Comparison of ENCODE assay signal across 18 cellular contexts in genomic region chr5:41368158-41368557, GRCh38.
DNase-seq lines count a peak whose midpoint lies in the region; ATAC-seq, FAIRE-seq and TF ChIP-seq lines count a peak whose summit lies in the region.
"Had no signal": no experiment of that assay in that cellular context is flagged by ENCODE, and none has a peak within 500 bp of the region (broad histone marks: within the 10 kb centered on the region; RNA-seq: fewer than 3 reads in every experiment).

No MANE protein-coding gene starts in this region.

- H3K4me1 ChIP-seq in HepG2 (ENCODE audit: insufficient read depth, low read length): no peaks in the 10 kb centered on the region
- H3K4me1 ChIP-seq in right lobe of liver: no peaks in the 10 kb centered on the region
- peaks cover 42% of the 10 kb centered on the region for H3K4me1 ChIP-seq in adipocyte (ENCODE audit: control insufficient read depth, insufficient read depth, low read length)
- no peaks in the 10 kb centered on the region for H3K4me1 ChIP-seq in fibroblast of lung (ENCODE audit: control insufficient read depth, extremely low read depth, insufficient read depth, low read length)
- no peaks in the 10 kb centered on the region for H3K4me1 ChIP-seq in left lung
- H3K4me1 ChIP-seq in endodermal cell (ENCODE audit: control insufficient read depth, insufficient read depth, low read length): peaks cover 15% of the 10 kb centered on the region
- H3K4me1 ChIP-seq: HAP-1 had no signal

- H3K4me2 ChIP-seq in HepG2 (ENCODE audit: low read depth, low read length) (no peak overlapping the region), fibroblast of lung (ENCODE audit: extremely low read depth, insufficient read depth, low read length) (no peak overlapping the region)

- TF ChIP-seq EP300 in HepG2 (IDR thresholded peaks at IDR 0.05; ENCODE audit: low read depth in 2 of 2, low read length in 2 of 2) (no peak), HepG2 (CRISPR knock-in tag; IDR thresholded peaks at IDR 0.05; ENCODE audit: borderline replicate concordance) (no peak)

- no peaks in the 10 kb centered on the region for H4K20me1 ChIP-seq in HepG2 (ENCODE audit: insufficient read depth, low read length)
- H4K20me1 ChIP-seq in fibroblast of lung (ENCODE audit: control insufficient read depth, extremely low read depth, insufficient read depth, low read length): no peaks in the 10 kb centered on the region

- H3K27me3 Mint-ChIP-seq in endodermal cell (ENCODE audit: insufficient read depth): no peaks in the 10 kb centered on the region

- H3K4me1 Mint-ChIP-seq in endodermal cell: peaks cover 31% of the 10 kb centered on the region

- H3K4me3 Mint-ChIP-seq in endodermal cell: no peak overlapping the region

- DNase-seq in HepG2 (ENCODE audit: low spot score) (no peak), right lobe of liver (no peak), adipocyte (ENCODE audit: low read depth) (peak; percentile 38), fibroblast of lung (ENCODE audit: low read depth in 2 of 2) (peak; percentile 43 to 52), left lung (no peak), endodermal cell (no peak)
- DNase-seq: AML-193, Calu3, DMS79, KG1, NCI-H1092 treated with DMSO at 0.1 percent for 48 hours, NCI-H1694, NCI-H774, Right ventricle myocardium superior had no signal

- intact Hi-C loops in HepG2 (cut with micrococcal nuclease; ENCODE audit: unreplicated experiment) (no loop called here), right lobe of liver (cut with DNase I) (no loop called here), left lung (cut with DNase I) (no loop called here)

- no peaks in the 10 kb centered on the region for H3K9me3 Mint-ChIP-seq in endodermal cell

- no peak for FAIRE-seq in HepG2 (lab: Jason Lieb, UNC)

- no peak for ATAC-seq in HepG2
- no peak for ATAC-seq in right lobe of liver
- ATAC-seq in left lung: no peak
- ATAC-seq in GM21367 (IDR thresholded peaks at IDR 0.05; ENCODE audit: unreplicated experiment): no peak
- ATAC-seq in HG02763 (IDR thresholded peaks at IDR 0.05; ENCODE audit: unreplicated experiment): no peak
- ATAC-seq: Panc1 had no signal

- H3K27ac Mint-ChIP-seq in endodermal cell: no peak overlapping the region

- H3K4me3 ChIP-seq in HepG2 (replicated peaks in 1 of 3; ENCODE audit: insufficient read depth in 1 of 3, low read depth in 2 of 3, low read length in 3 of 3) (no peak overlapping the region), right lobe of liver (no peak overlapping the region), adipocyte (ENCODE audit: low read length) (no peak overlapping the region), fibroblast of lung (replicated peaks in 1 of 4; ENCODE audit: control extremely low read depth in 1 of 4, insufficient read depth in 1 of 4, low read depth in 3 of 4, low read length in 4 of 4) (no peak overlapping the region), left lung (no peak overlapping the region), endodermal cell (ENCODE audit: low read length) (no peak overlapping the region)
- H3K4me3 ChIP-seq: HAP-1 had no signal

- H3K27ac ChIP-seq in HepG2 (ENCODE audit: extremely low read length, insufficient read depth, low read length) (no peak overlapping the region), right lobe of liver (no peak overlapping the region), fibroblast of lung (ENCODE audit: insufficient read depth, low read length) (no peak overlapping the region), left lung (no peak overlapping the region), endodermal cell (ENCODE audit: low read depth, low read length) (no peak overlapping the region)

- in situ Hi-C loops in HepG2 (cut with HindIII; ENCODE audit: extremely low pct_ligation_motif_present, low pct_unique_long_range_greater_than_20kb): no loop called here

- no peak overlapping the region for H3K9ac ChIP-seq in HepG2 (ENCODE audit: insufficient read depth, low read depth, low read length)
- H3K9ac ChIP-seq in adipocyte (ENCODE audit: low read length): no peak overlapping the region
- no peak overlapping the region for H3K9ac ChIP-seq in fibroblast of lung (ENCODE audit: insufficient read depth, low read length)
- no peak overlapping the region for H3K9ac ChIP-seq in endodermal cell (ENCODE audit: extremely low read depth, low read length, poor library complexity, severe bottlenecking)

- TF ChIP-seq RAD21 in HepG2 (CRISPR knock-in tag; IDR thresholded peaks at IDR 0.05): no peak

- CTCF ChIA-PET in HepG2 (lab: Yijun Ruan, JAX; ENCODE audit: low intra/inter-chr PET ratio, low total read pairs): no interaction called here

- H3K79me2 ChIP-seq in HepG2 (ENCODE audit: insufficient read depth, low read length) (no peaks in the 10 kb centered on the region), fibroblast of lung (ENCODE audit: control insufficient read depth, insufficient read depth, low read length) (no peaks in the 10 kb centered on the region)

- H3K36me3 ChIP-seq in HepG2 (replicated peaks in 1 of 2; ENCODE audit: control insufficient read depth in 1 of 2, insufficient read depth in 2 of 2, low read length in 2 of 2) (no peaks in the 10 kb centered on the region), right lobe of liver (no peaks in the 10 kb centered on the region), adipocyte (ENCODE audit: control insufficient read depth, insufficient read depth, low read length, severe bottlenecking) (no peaks in the 10 kb centered on the region), fibroblast of lung (ENCODE audit: control insufficient read depth, insufficient read depth, low read length) (no peaks in the 10 kb centered on the region), left lung (no peaks in the 10 kb centered on the region), endodermal cell (ENCODE audit: control insufficient read depth, insufficient read depth, low read length) (no peaks in the 10 kb centered on the region)
- H3K36me3 ChIP-seq: HAP-1 had no signal

- H2AFZ ChIP-seq in HepG2 (ENCODE audit: low read length) (no peak overlapping the region), fibroblast of lung (ENCODE audit: low read length) (no peak overlapping the region)

- no peak for TF ChIP-seq CTCF in HepG2 (CRISPR knock-in tag; IDR thresholded peaks at IDR 0.05)
- TF ChIP-seq CTCF in right lobe of liver (IDR thresholded peaks at IDR 0.05): no peak
- TF ChIP-seq CTCF in fibroblast of lung (conservative IDR thresholded peaks at IDR 0.05 in 1 of 2, IDR thresholded peaks at IDR 0.05 in 1 of 2; ENCODE audit: low read depth in 1 of 2, low read length in 2 of 2): no peak
- no peak for TF ChIP-seq CTCF in left lung (IDR thresholded peaks at IDR 0.05)
- no peak for TF ChIP-seq CTCF in endodermal cell (conservative IDR thresholded peaks at IDR 0.05)

- H3K9me3 ChIP-seq in HepG2 (ENCODE audit: low read length): no peaks in the 10 kb centered on the region
- H3K9me3 ChIP-seq in right lobe of liver: no peaks in the 10 kb centered on the region
- H3K9me3 ChIP-seq in adipocyte (ENCODE audit: control insufficient read depth, low read length): no peaks in the 10 kb centered on the region
- no peaks in the 10 kb centered on the region for H3K9me3 ChIP-seq in fibroblast of lung (ENCODE audit: control insufficient read depth, insufficient read depth, low read depth, low read length)
- no peaks in the 10 kb centered on the region for H3K9me3 ChIP-seq in left lung
- no peaks in the 10 kb centered on the region for H3K9me3 ChIP-seq in endodermal cell (ENCODE audit: control insufficient read depth, low read length)
- H3K9me3 ChIP-seq: HAP-1 had no signal

- WGBS in HepG2 (ENCODE audit: low lambda C conversion rate): 81% methylated on average over 2 of the region's 2 CpGs
- WGBS in right lobe of liver (ENCODE audit: insufficient coverage, low coverage, low lambda C conversion rate, missing lambda C conversion rate): 100% methylated on average over 2 of the region's 2 CpGs
- 93% methylated on average over 2 of the region's 2 CpGs; no CpG with 5 or more reads in 1 of the 2 experiments for WGBS in endodermal cell (ENCODE audit: insufficient coverage in 1 of 2, insufficient read length in 1 of 2), 2 experiments

- peaks cover 31% of the 10 kb centered on the region for H3K36me3 Mint-ChIP-seq in endodermal cell (ENCODE audit: low read depth)

- TF ChIP-seq POLR2A in HepG2 (IDR thresholded peaks at IDR 0.05; ENCODE audit: insufficient read depth in 1 of 2, low read depth in 2 of 2, low read length in 2 of 2) (no peak), right lobe of liver (IDR thresholded peaks at IDR 0.05) (no peak)

- POLR2A ChIA-PET in HepG2 (lab: Yijun Ruan, JAX): no interaction called here

- BruUV-seq in HepG2 (replicated peaks; lab: Mats Ljungman, UMichigan): no TSS peak

- no peaks in the 10 kb centered on the region for H3K27me3 ChIP-seq in HepG2 (ENCODE audit: control insufficient read depth in 1 of 2, insufficient read depth in 2 of 2, low read length in 2 of 2)
- H3K27me3 ChIP-seq in right lobe of liver: no peaks in the 10 kb centered on the region
- no peaks in the 10 kb centered on the region for H3K27me3 ChIP-seq in adipocyte (replicated peaks; ENCODE audit: control insufficient read depth, insufficient read depth, low read length)
- H3K27me3 ChIP-seq in fibroblast of lung (ENCODE audit: control insufficient read depth, insufficient read depth, low read length): no peaks in the 10 kb centered on the region
- no peaks in the 10 kb centered on the region for H3K27me3 ChIP-seq in left lung
- no peaks in the 10 kb centered on the region for H3K27me3 ChIP-seq in endodermal cell (ENCODE audit: control insufficient read depth, insufficient read depth, low read length, poor library complexity, severe bottlenecking)

TF ChIP-seq in HepG2, 621 proteins besides CTCF, POLR2A, EP300 and RAD21:
- TF ChIP-seq LCORL (IDR thresholded peaks at IDR 0.05) (peak; percentile 87), LCORL (CRISPR knock-in tag; IDR thresholded peaks at IDR 0.05) (no peak), ZBTB46 (CRISPR knock-in tag; IDR thresholded peaks at IDR 0.05; ENCODE audit: borderline replicate concordance) (no peak)

Comparison
In these comparisons a context has a peak if more than half of its experiments do, and no peak if none do; other contexts are left out.
1. DNase-seq: peak in adipocyte (single experiment) and fibroblast of lung (2 of 2); none in HepG2 (single experiment), right lobe of liver (0 of 3), left lung (0 of 2) and endodermal cell (single experiment).